Comparison of ENCODE assay signal across 26 cellular contexts in genomic region chr17:49107211-49107557, GRCh38. TPM values are rescaled to one million over a fixed set of nuclear protein-coding genes. Genes with fewer than 3 reads are reported as not detected.
A peak's percentile ranks its signal among the peaks of the same experiment; 100 is the strongest.
DNase-seq lines count a peak whose midpoint lies in the region; ATAC-seq and TF ChIP-seq lines count a peak whose summit lies in the region.
"Had no signal": no experiment of that assay in that cellular context is flagged by ENCODE, and none has a peak within 500 bp of the region (broad histone marks: within the 10 kb centered on the region; RNA-seq: fewer than 3 reads in every experiment).

No MANE protein-coding gene starts in this region.

- H2AFZ ChIP-seq in GM23248 (no peak overlapping the region), PC-9 (no peak overlapping the region)

- peaks cover 20% of the 10 kb centered on the region for H3K4me1 ChIP-seq in GM23248 (ENCODE audit: insufficient read depth)
- peaks cover 55% of the 10 kb centered on the region for H3K4me1 ChIP-seq in PC-9 (replicated peaks; ENCODE audit: insufficient read depth)
- peaks cover 11% of the 10 kb centered on the region for H3K4me1 ChIP-seq in endodermal cell (ENCODE audit: control insufficient read depth, insufficient read depth, low read length)
- H3K4me1 ChIP-seq: BE2C had no signal

- H3K9me3 Mint-ChIP-seq in endodermal cell = no peaks in the 10 kb centered on the region
- no peaks in the 10 kb centered on the region for H3K9me3 Mint-ChIP-seq in activated naive CD4-positive, alpha-beta T cell treated with anti-CD3 and anti-CD28 coated beads for 36 hours
- H3K9me3 Mint-ChIP-seq: CD8-positive, alpha-beta memory T cell; GM23338; IgD-negative memory B cell had no signal

- H3K9me2 ChIP-seq in GM23248 (ENCODE audit: insufficient read depth) = no peaks in the 10 kb centered on the region
- H3K9me2 ChIP-seq in PC-9 (ENCODE audit: insufficient read depth) = no peaks in the 10 kb centered on the region

- H3K27me3 Mint-ChIP-seq in endodermal cell (ENCODE audit: insufficient read depth) = no peaks in the 10 kb centered on the region
- H3K27me3 Mint-ChIP-seq in activated naive CD4-positive, alpha-beta T cell treated with anti-CD3 and anti-CD28 coated beads for 36 hours (ENCODE audit: low read depth) = no peaks in the 10 kb centered on the region

- H3K79me2 ChIP-seq in GM23248 (ENCODE audit: insufficient read depth) (no peaks in the 10 kb centered on the region), PC-9 (ENCODE audit: low read depth) (no peaks in the 10 kb centered on the region)

- ATAC-seq in GM19395 (IDR thresholded peaks at IDR 0.05; ENCODE audit: unreplicated experiment) = no peak

- BruUV-seq in PC-9 (replicated peaks; lab: Mats Ljungman, UMichigan) = no TSS peak

- H3K27me3 ChIP-seq in GM23248 (replicated peaks; ENCODE audit: insufficient read depth) (0 out of 2 replicates have a peak, but pooled peaks cover 3% of the 10 kb centered on the region), PC-9 (ENCODE audit: insufficient read depth, low read depth) (no peaks in the 10 kb centered on the region), endodermal cell (ENCODE audit: control insufficient read depth, insufficient read depth, low read length, poor library complexity, severe bottlenecking) (no peaks in the 10 kb centered on the region)

- H3K4me3 ChIP-seq in GM23248 (no peak overlapping the region), PC-9 (no peak overlapping the region), endodermal cell (ENCODE audit: low read length) (peak overlapping the region; percentile 6)
- H3K4me3 ChIP-seq: GM23338, HAP-1 had no signal

- H3K9me3 ChIP-seq in GM23248 (ENCODE audit: low read depth) (no peaks in the 10 kb centered on the region), PC-9 (ENCODE audit: insufficient read depth, low read depth) (no peaks in the 10 kb centered on the region), endodermal cell (ENCODE audit: control insufficient read depth, low read length) (no peaks in the 10 kb centered on the region)
- H3K9me3 ChIP-seq: BE2C, HAP-1 had no signal

- H3F3A ChIP-seq in GM23248 (ENCODE audit: insufficient read depth) (peaks cover 16% of the 10 kb centered on the region; the same call in 1 of the 2 replicates), PC-9 (ENCODE audit: insufficient read depth, low read depth) (peaks cover 41% of the 10 kb centered on the region)

- WGBS in GM23248 (ENCODE audit: low coverage in 1 of 2, low lambda C conversion rate in 2 of 2, missing lambda C conversion rate in 2 of 2), 2 experiments = 91 to 97% methylated on average over 1 of the region's 1 CpG
- 86% methylated on average over 1 of the region's 1 CpG; no CpG with 5 or more reads in 1 of the 2 experiments for WGBS in endodermal cell (ENCODE audit: insufficient coverage in 1 of 2, insufficient read length in 1 of 2), 2 experiments

- no peak overlapping the region for H3K4me2 ChIP-seq in GM23248 (ENCODE audit: unreplicated experiment)
- no peak overlapping the region; the same call in 1 of the 2 replicates for H3K4me2 ChIP-seq in PC-9
- H3K4me2 ChIP-seq: GM23338 had no signal

- 0 out of 2 replicates have a peak overlapping the region, but pooled peaks have one; percentile 29 for H3K27ac ChIP-seq in GM23248
- H3K27ac ChIP-seq in PC-9 = peak overlapping the region; percentile 36
- H3K27ac ChIP-seq in endodermal cell (ENCODE audit: low read depth, low read length) = no peak overlapping the region

- CTCF ChIA-PET in PC-9 (lab: Charles Lee) = no interaction called here
- CTCF ChIA-PET in activated naive CD4-positive, alpha-beta T cell treated with anti-CD3 and anti-CD28 coated beads for 36 hours (lab: Charles Lee) = no interaction called here

- POLR2A ChIA-PET in PC-9 (lab: Charles Lee; ENCODE audit: unreplicated experiment) = no interaction called here

- in situ Hi-C loops in GM23248 (cut with MboI) = no loop called here

- peaks cover 41% of the 10 kb centered on the region for H3K4me1 Mint-ChIP-seq in endodermal cell
- no peaks in the 10 kb centered on the region for H3K4me1 Mint-ChIP-seq in activated naive CD4-positive, alpha-beta T cell treated with anti-CD3 and anti-CD28 coated beads for 36 hours (ENCODE audit: low read depth)
- H3K4me1 Mint-ChIP-seq: CD14-positive monocyte, IgD-negative memory B cell had no signal

- DNase-seq in GM23248 (no peak), PC-9 (no peak), endodermal cell (no peak), globus pallidus (ENCODE audit: low spot score) (no peak), dermis blood vessel endothelial cell (no peak)
- no peak for DNase-seq in activated naive CD4-positive, alpha-beta T cell treated with anti-CD3 and anti-CD28 coated beads for 36 hours
- DNase-seq: ACHN; BE2C; Calu3; CD8-positive, alpha-beta memory T cell; DND-41; NCI-H1092; NCI-H1417 treated with DMSO at 0.1 percent for 48 hours; NCI-H1694 treated with DMSO at 0.1 percent for 48 hours; NCI-H2081; NCI-H2227 treated with DMSO at 0.1 percent for 48 hours; NCI-H526 treated with DMSO at 0.1 percent for 48 hours; Right ventricle myocardium superior; RPMI8226 had no signal

- no peaks in the 10 kb centered on the region for H4K20me1 ChIP-seq in GM23248 (ENCODE audit: insufficient read depth)
- no peaks in the 10 kb centered on the region for H4K20me1 ChIP-seq in PC-9 (ENCODE audit: insufficient read depth)

- intact Hi-C loops in PC-9 (cut with micrococcal nuclease; ENCODE audit: unreplicated experiment) = no loop called here
- intact Hi-C loops in activated naive CD4-positive, alpha-beta T cell treated with anti-CD3 and anti-CD28 coated beads for 36 hours (cut with micrococcal nuclease) = no loop called here

- H3K36me3 ChIP-seq in GM23248 (ENCODE audit: low read depth) (no peaks in the 10 kb centered on the region), PC-9 (ENCODE audit: low read depth) (no peaks in the 10 kb centered on the region), endodermal cell (ENCODE audit: control insufficient read depth, insufficient read depth, low read length) (no peaks in the 10 kb centered on the region)
- H3K36me3 ChIP-seq: BE2C, HAP-1 had no signal

- no peaks in the 10 kb centered on the region for H3K36me3 Mint-ChIP-seq in endodermal cell (ENCODE audit: low read depth)
- H3K36me3 Mint-ChIP-seq in activated naive CD4-positive, alpha-beta T cell treated with anti-CD3 and anti-CD28 coated beads for 36 hours (ENCODE audit: low read depth) = no peaks in the 10 kb centered on the region
- H3K36me3 Mint-ChIP-seq: CD14-positive monocyte; CD8-positive, alpha-beta memory T cell had no signal

- no peak overlapping the region for H3K4me3 Mint-ChIP-seq in endodermal cell
- no peak overlapping the region for H3K4me3 Mint-ChIP-seq in activated naive CD4-positive, alpha-beta T cell treated with anti-CD3 and anti-CD28 coated beads for 36 hours
- H3K4me3 Mint-ChIP-seq: CD14-positive monocyte; CD8-positive, alpha-beta memory T cell; GM23338; IgD-negative memory B cell had no signal

- H3K9ac ChIP-seq in GM23248 = no peak overlapping the region
- no peak overlapping the region for H3K9ac ChIP-seq in endodermal cell (ENCODE audit: extremely low read depth, low read length, poor library complexity, severe bottlenecking)

- no peak overlapping the region for H3K27ac Mint-ChIP-seq in endodermal cell
- no peak overlapping the region for H3K27ac Mint-ChIP-seq in activated naive CD4-positive, alpha-beta T cell treated with anti-CD3 and anti-CD28 coated beads for 36 hours
- H3K27ac Mint-ChIP-seq: CD14-positive monocyte, GM23338, IgD-negative memory B cell had no signal

- TF ChIP-seq CTCF in PC-9 (conservative IDR thresholded peaks at IDR 0.05) (no peak), endodermal cell (conservative IDR thresholded peaks at IDR 0.05) (no peak)

RNA-seq across cellular contexts. Expression of gene B4GALNT2, which starts 25.4 kb away (rescaled TPM):
- not detected in 2 replicates for total RNA-seq in GM23248 (2014; rRNA removed; shearing (Covaris generic))
- not detected in 2 replicates for polyA plus RNA-seq in GM23248 (2016; fragmentation: Nextera tagmentation; extraction: Ambion mirVana)
- total RNA-seq in PC-9 (2021) (0.10 TPM in 1 of 2 replicates, not detected in the other), endodermal cell (under 1 TPM; 0.04 to 0.11 TPM), dermis blood vessel endothelial cell (under 0.01 TPM in 2 replicates)
- 0.07 TPM for polyA plus RNA-seq in endodermal cell (2013, experiment 1 of 2)
- not detected for polyA plus RNA-seq in endodermal cell (2013, experiment 2 of 2)
- under 1 TPM in 1 of 2 experiments, not detected in 1; 0.02 TPM for total RNA-seq in activated naive CD4-positive, alpha-beta T cell treated with anti-CD3 and anti-CD28 coated beads for 36 hours
- total RNA-seq: CD8-positive, alpha-beta memory T cell; GM23338; NCI-H460; Right ventricle myocardium superior; SK-MEL-5 had no signal
- polyA plus RNA-seq: CD14-positive monocyte; CD8-positive, alpha-beta memory T cell; GM23338; IgD-negative memory B cell had no signal
